ENCODE assay signal across 1 cellular context in the genomic region with DNA sequence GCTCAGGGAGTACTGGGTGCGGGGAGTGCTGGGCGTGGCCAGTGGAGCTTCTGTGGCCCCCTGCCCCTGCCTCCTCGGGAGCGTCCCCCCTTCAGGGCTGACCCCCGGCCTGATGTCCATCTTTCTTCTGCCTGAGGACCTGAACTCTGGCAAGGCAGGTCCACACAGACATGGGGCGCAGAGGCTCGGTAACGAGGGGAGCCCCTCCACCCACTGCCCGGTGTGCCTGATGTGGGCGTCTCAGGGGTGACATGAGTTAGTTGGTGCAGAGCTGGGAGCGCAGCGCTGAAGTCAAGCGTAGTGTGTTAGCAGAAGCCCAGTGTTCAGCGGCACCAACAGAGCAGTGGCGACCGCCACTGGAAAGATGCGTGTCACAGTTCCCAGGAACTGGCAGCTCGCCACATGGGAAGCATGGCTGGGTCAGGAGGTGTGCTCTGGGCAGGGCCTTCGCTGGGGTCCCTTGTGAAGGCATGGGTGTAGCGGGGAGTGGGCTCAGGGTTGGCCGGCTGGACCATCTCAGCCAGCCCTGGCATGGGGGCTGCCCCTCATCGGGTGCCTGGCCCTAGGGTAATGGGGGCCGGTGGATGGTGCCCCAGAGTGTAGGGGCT.
TF ChIP-seq lines count a peak whose summit lies in the region.

No MANE protein-coding gene starts in this region.

TF ChIP-seq in HEK293, 187 proteins besides CTCF, POLR2A, EP300 and RAD21:
- TF ChIP-seq OSR2 (tag by site-specific recombination; IDR thresholded peaks at IDR 0.05) (peak; percentile 29; the same call in 1 of the 2 replicates), WT1 (tag by site-specific recombination; IDR thresholded peaks at IDR 0.05) (no peak), ZBTB20 (tag by site-specific recombination; IDR thresholded peaks at IDR 0.05) (no peak)
- TF ChIP-seq, protein P1, sequence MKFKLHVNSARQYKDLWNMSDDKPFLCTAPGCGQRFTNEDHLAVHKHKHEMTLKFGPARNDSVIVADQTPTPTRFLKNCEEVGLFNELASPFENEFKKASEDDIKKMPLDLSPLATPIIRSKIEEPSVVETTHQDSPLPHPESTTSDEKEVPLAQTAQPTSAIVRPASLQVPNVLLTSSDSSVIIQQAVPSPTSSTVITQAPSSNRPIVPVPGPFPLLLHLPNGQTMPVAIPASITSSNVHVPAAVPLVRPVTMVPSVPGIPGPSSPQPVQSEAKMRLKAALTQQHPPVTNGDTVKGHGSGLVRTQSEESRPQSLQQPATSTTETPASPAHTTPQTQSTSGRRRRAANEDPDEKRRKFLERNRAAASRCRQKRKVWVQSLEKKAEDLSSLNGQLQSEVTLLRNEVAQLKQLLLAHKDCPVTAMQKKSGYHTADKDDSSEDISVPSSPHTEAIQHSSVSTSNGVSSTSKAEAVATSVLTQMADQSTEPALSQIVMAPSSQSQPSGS (tag by site-specific recombination; IDR thresholded peaks at IDR 0.05; ENCODE audit: low read depth) = no peak
- TF ChIP-seq, protein P2, sequence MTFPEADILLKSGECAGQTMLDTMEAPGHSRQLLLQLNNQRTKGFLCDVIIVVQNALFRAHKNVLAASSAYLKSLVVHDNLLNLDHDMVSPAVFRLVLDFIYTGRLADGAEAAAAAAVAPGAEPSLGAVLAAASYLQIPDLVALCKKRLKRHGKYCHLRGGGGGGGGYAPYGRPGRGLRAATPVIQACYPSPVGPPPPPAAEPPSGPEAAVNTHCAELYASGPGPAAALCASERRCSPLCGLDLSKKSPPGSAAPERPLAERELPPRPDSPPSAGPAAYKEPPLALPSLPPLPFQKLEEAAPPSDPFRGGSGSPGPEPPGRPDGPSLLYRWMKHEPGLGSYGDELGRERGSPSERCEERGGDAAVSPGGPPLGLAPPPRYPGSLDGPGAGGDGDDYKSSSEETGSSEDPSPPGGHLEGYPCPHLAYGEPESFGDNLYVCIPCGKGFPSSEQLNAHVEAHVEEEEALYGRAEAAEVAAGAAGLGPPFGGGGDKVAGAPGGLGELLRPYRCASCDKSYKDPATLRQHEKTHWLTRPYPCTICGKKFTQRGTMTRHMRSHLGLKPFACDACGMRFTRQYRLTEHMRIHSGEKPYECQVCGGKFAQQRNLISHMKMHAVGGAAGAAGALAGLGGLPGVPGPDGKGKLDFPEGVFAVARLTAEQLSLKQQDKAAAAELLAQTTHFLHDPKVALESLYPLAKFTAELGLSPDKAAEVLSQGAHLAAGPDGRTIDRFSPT (tag by site-specific recombination; IDR thresholded peaks at IDR 0.05) = peak; percentile 7; the same call in 1 of the 2 replicates
